10 cellular contexts compared by ENCODE assay signal in the genomic region with DNA sequence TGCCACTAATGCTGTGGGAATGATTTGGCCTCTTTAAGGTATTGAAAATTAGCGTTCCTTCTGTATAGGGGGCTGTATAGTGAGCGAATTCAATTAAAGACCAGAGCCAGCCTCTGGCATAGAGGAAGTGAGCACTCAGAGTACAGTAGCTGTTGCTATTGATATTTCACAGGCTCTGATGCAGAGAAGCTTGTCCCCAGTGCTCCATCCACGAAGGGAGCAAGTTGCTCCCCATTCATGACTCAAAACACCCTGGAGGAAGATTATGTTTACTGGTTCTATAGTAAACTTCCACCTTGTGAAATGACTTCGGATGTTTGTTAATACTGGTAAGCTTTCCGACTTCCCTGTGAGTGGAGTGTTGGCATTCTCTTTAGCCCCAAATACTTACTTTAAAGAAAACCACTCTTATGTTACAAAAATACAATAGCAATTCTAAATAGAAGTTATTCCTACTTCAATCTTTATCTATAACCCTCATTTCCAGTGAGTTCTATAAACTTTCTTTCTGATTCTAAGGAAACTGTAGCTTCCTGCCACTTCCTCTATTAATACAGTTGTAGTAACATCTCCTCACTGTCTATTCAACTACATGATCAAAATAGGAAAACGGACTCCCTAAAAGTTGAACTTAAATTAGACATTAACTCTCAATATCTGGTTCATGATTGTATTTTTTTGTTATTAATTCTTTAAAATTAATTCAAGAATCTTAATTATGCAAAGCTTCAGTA. TPM values are rescaled to one million over a fixed set of nuclear protein-coding genes. Genes with fewer than 3 reads are reported as not detected.
DNase-seq lines count a peak whose midpoint lies in the region; ATAC-seq and TF ChIP-seq lines count a peak whose summit lies in the region.
"Had no signal": no experiment of that assay in that cellular context is flagged by ENCODE, and none has a peak within 500 bp of the region (broad histone marks: within the 10 kb centered on the region; RNA-seq: fewer than 3 reads in every experiment).

No MANE protein-coding gene starts in this region.

- peak overlapping the region; percentile 51 for H3K4me2 ChIP-seq in GM23338

- no peaks in the 10 kb centered on the region for H3K9me3 Mint-ChIP-seq in GM23338

- H3K36me3 Mint-ChIP-seq in GM23338 (ENCODE audit: low read depth): peaks cover 24% of the 10 kb centered on the region

- H3K27me3 ChIP-seq in GM23338 (ENCODE audit: insufficient read depth): no peaks in the 10 kb centered on the region
- H3K27me3 ChIP-seq: esophagus squamous epithelium had no signal

- H3K27ac ChIP-seq in GM23338 (ENCODE audit: low read depth): peak overlapping the region; percentile 97
- H3K27ac ChIP-seq: esophagus squamous epithelium had no signal

- DNase-seq in AML-193 (lab: John Stamatoyannopoulos, UW) (peak; percentile 53 to 55), GM23338 (ENCODE audit: low spot score) (no peak), MV-4-11 (lab: John Stamatoyannopoulos, UW) (peak; percentile 50), fibroblast of villous mesenchyme (ENCODE audit: low read depth) (peak; percentile 64), NCI-H128 (lab: John Stamatoyannopoulos, UW; ENCODE audit: unreplicated experiment) (no peak), NCI-H1436 (lab: John Stamatoyannopoulos, UW) (no peak), NCI-H2029 treated with DMSO at 0.1 percent for 48 hours (lab: John Stamatoyannopoulos, UW) (no peak)
- DNase-seq: esophagus squamous epithelium, NCI-H187 had no signal

- H3K4me1 Mint-ChIP-seq in GM23338: peaks cover 33% of the 10 kb centered on the region

- TF ChIP-seq CTCF in GM23338 (conservative IDR thresholded peaks at IDR 0.05; ENCODE audit: low read depth in 2 of 2) (no peak), fibroblast of villous mesenchyme (IDR thresholded peaks at IDR 0.05; ENCODE audit: insufficient read depth, low read depth, low read length) (no peak)

- ATAC-seq in GM23338: no peak
- no peak for ATAC-seq in HG02678 (IDR thresholded peaks at IDR 0.05; ENCODE audit: unreplicated experiment)

- no peak overlapping the region for H3K27ac Mint-ChIP-seq in GM23338

- H3K79me2 ChIP-seq in GM23338 (replicated peaks; ENCODE audit: insufficient read depth): no peaks in the 10 kb centered on the region

- H3K4me3 Mint-ChIP-seq in GM23338: peak overlapping the region; percentile 46; the same call in 2 of the 3 replicates

- peaks cover 12% of the 10 kb centered on the region; the same call in 1 of the 2 replicates for H3F3A ChIP-seq in GM23338 (replicated peaks; ENCODE audit: low read depth)

- no peaks in the 10 kb centered on the region for H3K36me3 ChIP-seq in GM23338 (ENCODE audit: insufficient read depth)
- H3K36me3 ChIP-seq: esophagus squamous epithelium had no signal

- H3K4me3 ChIP-seq in GM23338 (peak overlapping the region; percentile 25), fibroblast of villous mesenchyme (ENCODE audit: low read depth, low read length) (no peak overlapping the region)
- H3K4me3 ChIP-seq: esophagus squamous epithelium had no signal

- H3K9me2 ChIP-seq in GM23338 (ENCODE audit: insufficient read depth): no peaks in the 10 kb centered on the region

- H2AFZ ChIP-seq in GM23338: no peak overlapping the region

- peaks cover 12% of the 10 kb centered on the region for H3K27me3 Mint-ChIP-seq in GM23338 (ENCODE audit: insufficient read depth, low read depth, poor library complexity)

- H3K4me1 ChIP-seq in GM23338 (ENCODE audit: insufficient read depth): peaks cover 49% of the 10 kb centered on the region
- H3K4me1 ChIP-seq: esophagus squamous epithelium had no signal

- no peaks in the 10 kb centered on the region for H4K20me1 ChIP-seq in GM23338 (replicated peaks; ENCODE audit: insufficient read depth)

TF ChIP-seq in GM23338, 12 proteins besides CTCF, POLR2A, EP300 and RAD21 (continues in another document):
- no peak for TF ChIP-seq POLR2AphosphoS5 (IDR thresholded peaks at IDR 0.05; ENCODE audit: low read depth)
- TF ChIP-seq, protein P1, sequence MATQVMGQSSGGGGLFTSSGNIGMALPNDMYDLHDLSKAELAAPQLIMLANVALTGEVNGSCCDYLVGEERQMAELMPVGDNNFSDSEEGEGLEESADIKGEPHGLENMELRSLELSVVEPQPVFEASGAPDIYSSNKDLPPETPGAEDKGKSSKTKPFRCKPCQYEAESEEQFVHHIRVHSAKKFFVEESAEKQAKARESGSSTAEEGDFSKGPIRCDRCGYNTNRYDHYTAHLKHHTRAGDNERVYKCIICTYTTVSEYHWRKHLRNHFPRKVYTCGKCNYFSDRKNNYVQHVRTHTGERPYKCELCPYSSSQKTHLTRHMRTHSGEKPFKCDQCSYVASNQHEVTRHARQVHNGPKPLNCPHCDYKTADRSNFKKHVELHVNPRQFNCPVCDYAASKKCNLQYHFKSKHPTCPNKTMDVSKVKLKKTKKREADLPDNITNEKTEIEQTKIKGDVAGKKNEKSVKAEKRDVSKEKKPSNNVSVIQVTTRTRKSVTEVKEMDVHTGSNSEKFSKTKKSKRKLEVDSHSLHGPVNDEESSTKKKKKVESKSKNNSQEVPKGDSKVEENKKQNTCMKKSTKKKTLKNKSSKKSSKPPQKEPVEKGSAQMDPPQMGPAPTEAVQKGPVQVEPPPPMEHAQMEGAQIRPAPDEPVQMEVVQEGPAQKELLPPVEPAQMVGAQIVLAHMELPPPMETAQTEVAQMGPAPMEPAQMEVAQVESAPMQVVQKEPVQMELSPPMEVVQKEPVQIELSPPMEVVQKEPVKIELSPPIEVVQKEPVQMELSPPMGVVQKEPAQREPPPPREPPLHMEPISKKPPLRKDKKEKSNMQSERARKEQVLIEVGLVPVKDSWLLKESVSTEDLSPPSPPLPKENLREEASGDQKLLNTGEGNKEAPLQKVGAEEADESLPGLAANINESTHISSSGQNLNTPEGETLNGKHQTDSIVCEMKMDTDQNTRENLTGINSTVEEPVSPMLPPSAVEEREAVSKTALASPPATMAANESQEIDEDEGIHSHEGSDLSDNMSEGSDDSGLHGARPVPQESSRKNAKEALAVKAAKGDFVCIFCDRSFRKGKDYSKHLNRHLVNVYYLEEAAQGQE (IDR thresholded peaks at IDR 0.05; ENCODE audit: unreplicated experiment): no peak
- TF ChIP-seq JUNB (IDR thresholded peaks at IDR 0.05; ENCODE audit: unreplicated experiment): no peak
- TF ChIP-seq, protein P2, sequence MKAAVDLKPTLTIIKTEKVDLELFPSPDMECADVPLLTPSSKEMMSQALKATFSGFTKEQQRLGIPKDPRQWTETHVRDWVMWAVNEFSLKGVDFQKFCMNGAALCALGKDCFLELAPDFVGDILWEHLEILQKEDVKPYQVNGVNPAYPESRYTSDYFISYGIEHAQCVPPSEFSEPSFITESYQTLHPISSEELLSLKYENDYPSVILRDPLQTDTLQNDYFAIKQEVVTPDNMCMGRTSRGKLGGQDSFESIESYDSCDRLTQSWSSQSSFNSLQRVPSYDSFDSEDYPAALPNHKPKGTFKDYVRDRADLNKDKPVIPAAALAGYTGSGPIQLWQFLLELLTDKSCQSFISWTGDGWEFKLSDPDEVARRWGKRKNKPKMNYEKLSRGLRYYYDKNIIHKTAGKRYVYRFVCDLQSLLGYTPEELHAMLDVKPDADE (IDR thresholded peaks at IDR 0.05): no peak
- TF ChIP-seq ZNF114 (CRISPR knock-in tag; IDR thresholded peaks at IDR 0.05): no peak
- TF ChIP-seq EZH2 (IDR thresholded peaks at IDR 0.05; ENCODE audit: low read depth, unreplicated experiment): no peak
- no peak for TF ChIP-seq STAT1 (IDR thresholded peaks at IDR 0.05; ENCODE audit: unreplicated experiment)
- TF ChIP-seq NANOG (IDR thresholded peaks at IDR 0.05; ENCODE audit: borderline replicate concordance): no peak
- no peak for TF ChIP-seq ZNF331 (CRISPR knock-in tag; IDR thresholded peaks at IDR 0.05; ENCODE audit: low read depth)
- no peak for TF ChIP-seq CREB1 (CRISPR knock-in tag; IDR thresholded peaks at IDR 0.05; ENCODE audit: low read depth)
- TF ChIP-seq EZH2phosphoT487 (IDR thresholded peaks at IDR 0.05; ENCODE audit: unreplicated experiment): no peak

RNA-seq across cellular contexts. Expression of a gene that starts 46.5 kb away (rescaled TPM):
- total RNA-seq in GM23338 (2014; rRNA removed; shearing (Covaris generic)): 79.3 and 81.2 TPM in 2 replicates
- 51.5 and 62.1 TPM in 2 replicates for polyA plus RNA-seq in GM23338 (2016; fragmentation: Nextera tagmentation; extraction: Ambion mirVana)
- 47.4 and 48.8 TPM in 2 replicates for total RNA-seq in fibroblast of villous mesenchyme

Comparison
In these comparisons a context has a peak if more than half of its experiments do, and no peak if none do; other contexts are left out.
1. DNase-seq: peak in AML-193 (2 of 2), MV-4-11 (single experiment) and fibroblast of villous mesenchyme (single experiment); none in GM23338 (single experiment), NCI-H128 (single experiment), NCI-H1436 (single experiment) and NCI-H2029 treated with DMSO at 0.1 percent for 48 hours (single experiment).